ENCODE assay signal across 10 cellular contexts in genomic region chr5:180343110-180343845, GRCh38. TPM values are rescaled to one million over a fixed set of nuclear protein-coding genes. Genes with fewer than 3 reads are reported as not detected.
DNase-seq lines count a peak whose midpoint lies in the region; FAIRE-seq and TF ChIP-seq lines count a peak whose summit lies in the region.
"Had no signal": no experiment of that assay in that cellular context is flagged by ENCODE, and none has a peak within 500 bp of the region (broad histone marks: within the 10 kb centered on the region; RNA-seq: fewer than 3 reads in every experiment).

No MANE protein-coding gene starts in this region.

- peak overlapping the region; percentile 70 for H3K9ac ChIP-seq in HUES48 (ENCODE audit: low read depth, low read length)
- no peak overlapping the region for H3K9ac ChIP-seq in kidney (ENCODE audit: low read length in 2 of 2)

- no peak overlapping the region for H3K4me3 Mint-ChIP-seq in T-helper 2 cell treated with Interferon-gamma antibody and Interleukin-4, amounts not matched to agents 5 μg/mL and 100 μg/mL, for 36 hours

- no peaks in the 10 kb centered on the region for H3K27me3 ChIP-seq in HUES48 (ENCODE audit: control insufficient read depth, insufficient read depth, low read length)
- no peaks in the 10 kb centered on the region for H3K27me3 ChIP-seq in brain microvascular endothelial cell (replicated peaks)
- H3K27me3 ChIP-seq in WERI-Rb-1 (ENCODE audit: insufficient read depth, low read depth, severe bottlenecking): no peaks in the 10 kb centered on the region

- H3K4me1 ChIP-seq in HUES48 (ENCODE audit: control insufficient read depth, insufficient read depth, low read length) (peaks cover 67% of the 10 kb centered on the region), kidney (ENCODE audit: control insufficient read depth in 1 of 2, insufficient read depth in 1 of 2, low read depth in 1 of 2, low read length in 2 of 2) (no peaks in the 10 kb centered on the region)

- no peaks in the 10 kb centered on the region for H3K9me3 Mint-ChIP-seq in T-helper 2 cell treated with Interferon-gamma antibody and Interleukin-4, amounts not matched to agents 5 μg/mL and 100 μg/mL, for 36 hours
- H3K9me3 Mint-ChIP-seq: activated T-helper 2 cell treated with anti-CD3 and anti-CD28 coated beads, Interferon-gamma antibody, Interleukin-2, Interleukin-4, amounts not matched to agents 10 μg/mL and 5 μg/mL and 100 μg/mL, durations not matched to agents 14 hours and 24 hours and 36 hours had no signal

- H3K36me3 Mint-ChIP-seq in T-helper 2 cell treated with Interferon-gamma antibody and Interleukin-4, amounts not matched to agents 5 μg/mL and 100 μg/mL, for 36 hours (ENCODE audit: low read depth): no peaks in the 10 kb centered on the region

- no peak for TF ChIP-seq CTCF in brain microvascular endothelial cell (IDR thresholded peaks at IDR 0.05; ENCODE audit: low read depth, low read length, missing control alignments)
- no peak for TF ChIP-seq CTCF in kidney (IDR thresholded peaks at IDR 0.05; ENCODE audit: borderline replicate concordance, extremely low read depth, insufficient read depth)
- TF ChIP-seq CTCF in WERI-Rb-1 (IDR thresholded peaks at IDR 0.05; ENCODE audit: low read depth, low read length): no peak

- no peak for FAIRE-seq in kidney (lab: Jason Lieb, UNC)

- peak overlapping the region; percentile 100 for H3K27ac ChIP-seq in HUES48 (ENCODE audit: low read depth, low read length)
- peak overlapping the region; percentile 65 for H3K27ac ChIP-seq in brain microvascular endothelial cell
- no peak overlapping the region for H3K27ac ChIP-seq in kidney (ENCODE audit: low read depth in 2 of 2, low read length in 2 of 2)
- peak overlapping the region; percentile 7 for H3K27ac ChIP-seq in substantia nigra (ENCODE audit: low read depth, low read length, poor library complexity, severe bottlenecking)
- no peak overlapping the region for H3K27ac ChIP-seq in WERI-Rb-1

- in situ Hi-C loops in brain microvascular endothelial cell (cut with HindIII; ENCODE audit: low pct_ligation_motif_present, low sequenced_read_pairs): no loop called here

- no peak overlapping the region for H3K27ac Mint-ChIP-seq in T-helper 2 cell treated with Interferon-gamma antibody and Interleukin-4, amounts not matched to agents 5 μg/mL and 100 μg/mL, for 36 hours
- H3K27ac Mint-ChIP-seq: activated T-helper 2 cell treated with anti-CD3 and anti-CD28 coated beads, Interferon-gamma antibody, Interleukin-2, Interleukin-4, amounts not matched to agents 10 μg/mL and 5 μg/mL and 100 μg/mL, durations not matched to agents 14 hours and 24 hours and 36 hours had no signal

- no peaks in the 10 kb centered on the region for H3K4me1 Mint-ChIP-seq in T-helper 2 cell treated with Interferon-gamma antibody and Interleukin-4, amounts not matched to agents 5 μg/mL and 100 μg/mL, for 36 hours (ENCODE audit: low read depth)

- H3K36me3 ChIP-seq in HUES48 (ENCODE audit: control insufficient read depth, insufficient read depth, low read length) (peaks cover 17% of the 10 kb centered on the region), brain microvascular endothelial cell (replicated peaks) (peaks cover 6% of the 10 kb centered on the region), kidney (ENCODE audit: control insufficient read depth in 1 of 2, insufficient read depth in 2 of 2, low read length in 2 of 2) (no peaks in the 10 kb centered on the region), WERI-Rb-1 (no peaks in the 10 kb centered on the region)

- H3K27me3 Mint-ChIP-seq in T-helper 2 cell treated with Interferon-gamma antibody and Interleukin-4, amounts not matched to agents 5 μg/mL and 100 μg/mL, for 36 hours (ENCODE audit: low read depth): peaks cover 9% of the 10 kb centered on the region

- H3K4me3 ChIP-seq in HUES48 (ENCODE audit: low read depth, low read length) (peak overlapping the region; percentile 25), brain microvascular endothelial cell (ENCODE audit: low read depth, low read length) (no peak overlapping the region), kidney (ENCODE audit: low read length in 2 of 2) (no peak overlapping the region), WERI-Rb-1 (ENCODE audit: low read depth, low read length) (no peak overlapping the region)

- intact Hi-C loops in kidney (cut with DNase I): no loop called here

- H3K9me3 ChIP-seq in HUES48 (ENCODE audit: control insufficient read depth, insufficient read depth, low read length) (no peaks in the 10 kb centered on the region), kidney (ENCODE audit: control insufficient read depth in 1 of 2, low read length in 2 of 2) (no peaks in the 10 kb centered on the region), WERI-Rb-1 (ENCODE audit: severe bottlenecking) (no peaks in the 10 kb centered on the region)

- DNase-seq in brain microvascular endothelial cell (peak; percentile 73), kidney (peak; percentile 52), substantia nigra (lab: John Stamatoyannopoulos, UW) (peak in 17 of 49 donors; percentile 8 to 86 (median 32)), DMS114 treated with DMSO at 0.1 percent for 48 hours (lab: John Stamatoyannopoulos, UW; ENCODE audit: unreplicated experiment) (no peak), WERI-Rb-1 (no peak)
- no peak for DNase-seq in T-helper 2 cell treated with Interferon-gamma antibody and Interleukin-4, amounts not matched to agents 5 μg/mL and 100 μg/mL, for 36 hours (ENCODE audit: low spot score)
- DNase-seq: NCI-H446, T-helper 9 cell had no signal

RNA-seq across cellular contexts. Expression of gene GFPT2, which starts 9.9 kb away (rescaled TPM):
- 15.9 TPM for total RNA-seq in kidney
- 2.7 TPM for polyA plus RNA-seq in kidney (ENCODE audit: insufficient read depth, low read depth, low replicate concordance)
- total RNA-seq: activated T-helper 2 cell treated with anti-CD3 and anti-CD28 coated beads, Interferon-gamma antibody, Interleukin-2, Interleukin-4, amounts not matched to agents 10 μg/mL and 5 μg/mL and 100 μg/mL, durations not matched to agents 14 hours and 24 hours and 36 hours had no signal

RNA-seq across cellular contexts. Expression of gene MAPK9, which starts 51.4 kb away (rescaled TPM):
- total RNA-seq in kidney: 30.9 TPM
- 17.3 TPM for polyA plus RNA-seq in kidney (ENCODE audit: insufficient read depth, low read depth, low replicate concordance)

Comparison
In these comparisons a context has a peak if more than half of its experiments do, and no peak if none do; other contexts are left out.
1. H3K27ac ChIP-seq: peak in HUES48 (single experiment), brain microvascular endothelial cell (single experiment) and substantia nigra (single experiment); none in kidney (0 of 2) and WERI-Rb-1 (single experiment).
2. DNase-seq: peak in brain microvascular endothelial cell (single experiment) and kidney (single experiment); none in DMS114 treated with DMSO at 0.1 percent for 48 hours (single experiment), WERI-Rb-1 (single experiment) and T-helper 2 cell treated with Interferon-gamma antibody and Interleukin-4, amounts not matched to agents 5 μg/mL and 100 μg/mL, for 36 hours (single experiment).